Comparison of ENCODE assay signal across 16 cellular contexts in the genomic region with DNA sequence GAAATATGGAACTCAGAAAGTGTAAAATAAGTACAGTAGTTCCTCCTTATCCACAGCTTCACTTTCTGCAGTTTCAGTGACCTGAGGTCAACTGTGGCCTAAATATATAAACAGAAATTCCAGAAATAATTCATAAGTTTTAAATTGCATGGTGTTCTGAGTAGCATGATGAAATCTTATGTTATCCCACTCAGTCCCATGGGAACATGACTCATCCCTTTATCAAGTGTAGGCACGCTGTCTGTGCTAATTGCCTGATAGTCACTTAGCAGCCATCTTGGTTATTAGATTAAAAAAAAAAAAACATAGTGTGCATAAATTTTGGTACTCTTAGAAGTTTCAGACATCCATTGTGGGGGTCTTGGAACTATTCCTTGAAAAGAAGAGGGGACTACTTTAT.
A peak's percentile ranks its signal among the peaks of the same experiment; 100 is the strongest.
DNase-seq lines count a peak whose midpoint lies in the region; ATAC-seq and TF ChIP-seq lines count a peak whose summit lies in the region.
"Had no signal": no experiment of that assay in that cellular context is flagged by ENCODE, and none has a peak within 500 bp of the region (broad histone marks: within the 10 kb centered on the region; RNA-seq: fewer than 3 reads in every experiment).

No MANE protein-coding gene starts in this region.

- H3K36me3 ChIP-seq in BE2C = no peaks in the 10 kb centered on the region
- H3K36me3 ChIP-seq: lower lobe of right lung had no signal

- no peak overlapping the region for H3K4me3 ChIP-seq in skeletal muscle cell (ENCODE audit: low read depth, low read length)
- no peak overlapping the region for H3K4me3 ChIP-seq in BE2C (ENCODE audit: low read depth, low read length)
- H3K4me3 ChIP-seq: lower lobe of right lung had no signal

- no peak for TF ChIP-seq POLR2A in erythroblast (IDR thresholded peaks at IDR 0.05; ENCODE audit: low read length)

- H3K9me3 ChIP-seq in BE2C = no peaks in the 10 kb centered on the region
- H3K9me3 ChIP-seq: lower lobe of right lung had no signal

- no peaks in the 10 kb centered on the region for H3K4me1 ChIP-seq in BE2C
- H3K4me1 ChIP-seq: lower lobe of right lung had no signal

- TF ChIP-seq CTCF in BE2C (IDR thresholded peaks at IDR 0.05; ENCODE audit: low read depth, low read length) = no peak

- DNase-seq in DMS 273 (lab: John Stamatoyannopoulos, UW; ENCODE audit: unreplicated experiment) (peak; percentile 5), DMS 273 treated with DMSO at 0.1 percent for 48 hours (lab: John Stamatoyannopoulos, UW) (no peak), SK-N-DZ (ENCODE audit: low spot score) (peak; percentile 5), erythroblast (lab: John Stamatoyannopoulos, UW) (peak; percentile 54 to 62), skeletal muscle cell (ENCODE audit: low read depth) (peak; percentile 72), BE2C (no peak), GDM1 (lab: John Stamatoyannopoulos, UW) (no peak)
- DNase-seq: activated naive CD4-positive, alpha-beta T cell treated with anti-CD3 and anti-CD28 coated beads for 36 hours; CD4-positive, alpha-beta memory T cell; lower lobe of right lung; NCI-H774; nephron progenitor cell; right cardiac atrium; Right ventricle myocardium superior had no signal

- no peak for ATAC-seq in GM18498 (IDR thresholded peaks at IDR 0.05; ENCODE audit: unreplicated experiment)
- ATAC-seq: lower lobe of right lung; right cardiac atrium; stimulated activated memory B cell treated with anti-CD40 and anti-IgM and Interleukin-4, amounts not matched to agents 10 μg/mL and 1 μg/mL and 100 μg/mL, for 72 hours had no signal

- no peaks in the 10 kb centered on the region for H3K27me3 ChIP-seq in BE2C

Comparison
In these comparisons a context has a peak if more than half of its experiments do, and no peak if none do; other contexts are left out.
1. DNase-seq: peak in DMS 273 (single experiment), SK-N-DZ (single experiment), erythroblast (2 of 2) and skeletal muscle cell (single experiment); none in DMS 273 treated with DMSO at 0.1 percent for 48 hours (single experiment), BE2C (single experiment) and GDM1 (single experiment).